9 cellular contexts compared by ENCODE assay signal in genomic region chr15:66883322-66883911, GRCh38.
DNase-seq lines count a peak whose midpoint lies in the region; ATAC-seq, FAIRE-seq and TF ChIP-seq lines count a peak whose summit lies in the region.
"Had no signal": no experiment of that assay in that cellular context is flagged by ENCODE, and none has a peak within 500 bp of the region (broad histone marks: within the 10 kb centered on the region; RNA-seq: fewer than 3 reads in every experiment).

No MANE protein-coding gene starts in this region.

- TF ChIP-seq CTCF in osteocyte (IDR thresholded peaks at IDR 0.05), result no peak

- in situ Hi-C loops in KBM-7 (cut with MboI; ENCODE audit: low pct_unique_long_range_greater_than_20kb, low sequenced_read_pairs), result no loop called here

- DNase-seq in H54 (ENCODE audit: insufficient read length, low spot score) (peak; percentile 61), T1000 (lab: John Stamatoyannopoulos, UW) (peak; percentile 98), glomerular endothelial cell (ENCODE audit: extremely low read depth, low read depth, low spot score) (peak; percentile 92), osteocyte (ENCODE audit: extremely low spot score, unreplicated experiment) (peak; percentile 98), KBM-7 (no peak)
- no peak for DNase-seq in activated naive CD4-positive, alpha-beta T cell (lab: John Stamatoyannopoulos, UW)
- no peak for DNase-seq in activated naive CD4-positive, alpha-beta T cell treated with Interleukin-2 at 50 U/mL for 16 hours

- no peak overlapping the region for H3K4me3 Mint-ChIP-seq in osteocyte (ENCODE audit: unreplicated experiment)
- H3K4me3 Mint-ChIP-seq: IgD-negative memory B cell had no signal

- FAIRE-seq in H54 (lab: Jason Lieb, UNC), result peak; percentile 23

- TF ChIP-seq POLR2A in H54 (IDR thresholded peaks at IDR 0.05; ENCODE audit: low read depth, low read length), result no peak

- peaks cover 80% of the 10 kb centered on the region for H3K4me1 Mint-ChIP-seq in osteocyte (ENCODE audit: unreplicated experiment)

- no peak for ATAC-seq in HG02642 (IDR thresholded peaks at IDR 0.05; ENCODE audit: poor library complexity, unreplicated experiment)

- H3K27me3 Mint-ChIP-seq in osteocyte (ENCODE audit: unreplicated experiment), result no peaks in the 10 kb centered on the region

- peak overlapping the region; percentile 93 for H3K27ac Mint-ChIP-seq in osteocyte (ENCODE audit: unreplicated experiment)
- H3K27ac Mint-ChIP-seq: IgD-negative memory B cell had no signal

- H3K36me3 Mint-ChIP-seq in osteocyte (ENCODE audit: unreplicated experiment), result peaks cover 2% of the 10 kb centered on the region

- no peaks in the 10 kb centered on the region for H3K9me3 Mint-ChIP-seq in osteocyte (ENCODE audit: unreplicated experiment)

Comparison
In these comparisons a context has a peak if more than half of its experiments do, and no peak if none do; other contexts are left out.
1. DNase-seq: peak in H54 (single experiment), T1000 (single experiment), glomerular endothelial cell (single experiment) and osteocyte (single experiment); none in KBM-7 (single experiment), activated naive CD4-positive, alpha-beta T cell (0 of 4) and activated naive CD4-positive, alpha-beta T cell treated with Interleukin-2 at 50 U/mL for 16 hours (single experiment).